9 cellular contexts compared by ENCODE assay signal in the genomic region with DNA sequence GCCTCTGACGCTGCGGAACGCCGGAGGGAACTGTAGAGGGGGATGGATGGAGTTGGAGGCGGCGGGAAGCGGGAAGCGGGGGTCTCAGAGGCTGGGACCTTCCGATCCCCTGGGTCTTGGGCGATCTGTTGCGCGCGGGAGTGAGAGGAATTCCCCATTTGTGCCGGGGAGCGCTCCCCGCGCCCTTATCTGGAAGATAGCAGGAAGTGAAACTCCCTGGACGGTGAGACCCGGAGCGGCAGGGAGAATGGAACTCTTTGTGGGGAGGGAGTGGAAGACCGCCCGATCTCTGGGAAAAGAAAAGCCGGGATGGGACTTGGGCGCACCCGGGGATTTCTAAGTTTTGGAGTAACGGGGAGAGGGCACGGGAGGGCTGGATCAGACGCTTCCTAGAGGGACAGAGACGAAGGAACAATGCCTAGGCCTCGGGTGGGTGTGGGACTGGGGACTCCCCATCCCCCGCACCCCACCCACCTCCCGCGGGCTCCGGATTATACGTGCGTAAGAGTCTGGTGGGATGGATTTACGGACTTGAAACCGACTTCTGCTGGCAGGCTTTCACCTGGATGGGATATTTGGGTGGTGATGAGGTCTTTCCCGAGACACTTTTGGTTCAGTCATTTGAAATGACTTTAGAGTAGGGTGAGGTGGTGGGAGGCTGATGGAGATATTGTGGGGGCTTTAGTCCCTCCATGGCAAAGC. TPM values are rescaled to one million over a fixed set of nuclear protein-coding genes. Genes with fewer than 3 reads are reported as not detected.
DNase-seq lines count a peak whose midpoint lies in the region; ATAC-seq and TF ChIP-seq lines count a peak whose summit lies in the region.
"Had no signal": no experiment of that assay in that cellular context is flagged by ENCODE, and none has a peak within 500 bp of the region (broad histone marks: within the 10 kb centered on the region; RNA-seq: fewer than 3 reads in every experiment).

No MANE protein-coding gene starts in this region.

- no peak for TF ChIP-seq EP300 in upper lobe of left lung (IDR thresholded peaks at IDR 0.05)

- 7 to 18% methylated on average over 32 to 39 of the region's 39 CpGs for WGBS in upper lobe of left lung, 2 donors

- H3K4me3 ChIP-seq in A673 (ENCODE audit: low read depth, low read length, poor library complexity, severe bottlenecking), result peak overlapping the region; percentile 19
- H3K4me3 ChIP-seq in upper lobe of left lung, result peak overlapping the region; percentile 56 to 78 (median 64)

- H3K27ac ChIP-seq in A673 (ENCODE audit: low read depth, low read length, poor library complexity, severe bottlenecking), result no peak overlapping the region
- H3K27ac ChIP-seq in upper lobe of left lung, result peak overlapping the region; percentile 88 to 98 (median 94)

- H3K27me3 ChIP-seq in A673 (replicated peaks; ENCODE audit: insufficient read depth, low read depth, low read length, poor library complexity) (peaks cover 64% of the 10 kb centered on the region), upper lobe of left lung (no peaks in the 10 kb centered on the region)

- peaks cover 34% of the 10 kb centered on the region for H3K4me1 Mint-ChIP-seq in activated T-cell treated with anti-CD3 and anti-CD28 coated beads, Interleukin-2, amount 50 U/mL, for 4 hours (ENCODE audit: low read depth)

- ATAC-seq in GM21381 (IDR thresholded peaks at IDR 0.05; ENCODE audit: unreplicated experiment) (peak; percentile 4), upper lobe of left lung (ENCODE audit: low FRiP score in 2 of 2) (no peak), GM21367 (IDR thresholded peaks at IDR 0.05; ENCODE audit: unreplicated experiment) (no peak), omental fat pad (ENCODE audit: low FRiP score) (no peak)
- ATAC-seq in activated T-cell treated with anti-CD3 and anti-CD28 coated beads, Interleukin-2, amount 50 U/mL, for 4 hours, result no peak

- CTCF ChIA-PET in A673 (lab: Charles Lee), result no interaction called here

- TF ChIP-seq CTCF in A673 (conservative IDR thresholded peaks at IDR 0.05; ENCODE audit: low read depth, low read length) (no peak), upper lobe of left lung (IDR thresholded peaks at IDR 0.05) (no peak), omental fat pad (IDR thresholded peaks at IDR 0.05) (no peak)

- peak overlapping the region; percentile 86 for H3K4me3 Mint-ChIP-seq in activated T-cell treated with anti-CD3 and anti-CD28 coated beads, Interleukin-2, amount 50 U/mL, for 4 hours

- BruUV-seq in A673 (replicated peaks; lab: Mats Ljungman, UMichigan), result no TSS peak

- H3K27me3 Mint-ChIP-seq in activated T-cell treated with anti-CD3 and anti-CD28 coated beads, Interleukin-2, amount 50 U/mL, for 4 hours (ENCODE audit: low read depth), result peaks cover 4% of the 10 kb centered on the region

- DNase-seq in A673 (ENCODE audit: low spot score), result no peak
- no peak for DNase-seq in activated T-cell treated with anti-CD3 and anti-CD28 coated beads, Interleukin-2, amount 50 U/mL, for 4 hours
- peak; percentile 57 for DNase-seq in left kidney (ENCODE audit: low read depth, low spot score)
- peak in 1 of 2 donors; percentile 45 for DNase-seq in upper lobe of left lung
- DNase-seq in NK-92 treated with Interleukin-12 subunit alpha and Interleukin-12 subunit beta, amount 100 ng/mL, for 24 hours (lab: John Stamatoyannopoulos, UW), result no peak
- no peak for DNase-seq in omental fat pad (ENCODE audit: low spot score)

- intact Hi-C loops in A673 (cut with micrococcal nuclease; ENCODE audit: unreplicated experiment), result loop anchor here (10.0 kb wide), 1 partner anchor 94 kb away; a partner anchor contains a TSS

- TF ChIP-seq POLR2A in upper lobe of left lung (IDR thresholded peaks at IDR 0.05), result no peak

- H3K4me1 ChIP-seq in A673 (ENCODE audit: insufficient read depth, low read length, poor library complexity, severe bottlenecking), result no peaks in the 10 kb centered on the region
- H3K4me1 ChIP-seq in upper lobe of left lung, result peaks cover 20 to 43% (median 26%) of the 10 kb centered on the region in 4 donors

- H3K9me3 Mint-ChIP-seq in activated T-cell treated with anti-CD3 and anti-CD28 coated beads, Interleukin-2, amount 50 U/mL, for 4 hours, result no peaks in the 10 kb centered on the region

- POLR2A ChIA-PET in A673 (lab: Charles Lee; ENCODE audit: low non-redundant PET), result no interaction called here

- H3K36me3 Mint-ChIP-seq in activated T-cell treated with anti-CD3 and anti-CD28 coated beads, Interleukin-2, amount 50 U/mL, for 4 hours (ENCODE audit: insufficient read depth), result peaks cover 9% of the 10 kb centered on the region

- H3K36me3 ChIP-seq in A673 (ENCODE audit: insufficient read depth, low read length, poor library complexity, severe bottlenecking), result no peaks in the 10 kb centered on the region
- H3K36me3 ChIP-seq in upper lobe of left lung, result peaks cover 0 to 14% (median 0%) of the 10 kb centered on the region in 4 donors

- H3K9me3 ChIP-seq in A673 (ENCODE audit: low read depth, low read length, poor library complexity, severe bottlenecking) (no peaks in the 10 kb centered on the region), upper lobe of left lung (no peaks in the 10 kb centered on the region)

RNA-seq across cellular contexts. Expression of a gene that starts 0.5 kb away (rescaled TPM):
- total RNA-seq in A673 (2021) (1.9 and 2.9 TPM in 2 replicates), upper lobe of left lung (100 to 1,000 TPM in 1 of 6 donors, 10 to 100 TPM in 5; 54.5 to 151 (median 76.5) TPM), omental fat pad (10 to 100 TPM; 10.4 to 30.9 (median 17.9) TPM)
- 10 to 100 TPM; 14.0 to 18.7 (median 17.1) TPM for total RNA-seq in activated T-cell treated with anti-CD3 and anti-CD28 coated beads, Interleukin-2, amount 50 U/mL, for 4 hours

RNA-seq across cellular contexts. Expression of a gene that starts 19.5 kb away (rescaled TPM):
- total RNA-seq in A673 (2021) (82.0 and 90.8 TPM in 2 replicates), upper lobe of left lung (100 to 1,000 TPM in 5 of 6 donors, 10 to 100 TPM in 1; 96.7 to 289 (median 175) TPM), omental fat pad (100 to 1,000 TPM in 2 of 4 donors, 10 to 100 TPM in 2; 67.0 to 106 (median 92.0) TPM)
- total RNA-seq in activated T-cell treated with anti-CD3 and anti-CD28 coated beads, Interleukin-2, amount 50 U/mL, for 4 hours, result 100 to 1,000 TPM; 130 to 145 (median 144) TPM

RNA-seq across cellular contexts. Expression of a gene that starts 20.8 kb away (rescaled TPM):
- total RNA-seq in A673 (2021) (not detected in 2 replicates), upper lobe of left lung (not detected), omental fat pad (not detected)
- not detected for total RNA-seq in activated T-cell treated with anti-CD3 and anti-CD28 coated beads, Interleukin-2, amount 50 U/mL, for 4 hours
- total RNA-seq: aorta had no signal

RNA-seq across cellular contexts. Expression of a gene that starts 33.0 kb away (rescaled TPM):
- total RNA-seq in A673 (2021), result 0.28 and 0.37 TPM in 2 replicates
- under 1 TPM; 0.58 to 0.81 (median 0.60) TPM for total RNA-seq in activated T-cell treated with anti-CD3 and anti-CD28 coated beads, Interleukin-2, amount 50 U/mL, for 4 hours
- 1 to 10 TPM in 1 of 6 donors, under 1 TPM in 3, not detected in 2; 0.46 to 8.4 (median 0.76) TPM for total RNA-seq in upper lobe of left lung
- 1 to 10 TPM in 1 of 4 donors, not detected in 3; 1.3 TPM for total RNA-seq in omental fat pad

RNA-seq across cellular contexts. Expression of a gene that starts 42.7 kb away (rescaled TPM):
- not detected in 2 replicates for total RNA-seq in A673 (2021)
- total RNA-seq in activated T-cell treated with anti-CD3 and anti-CD28 coated beads, Interleukin-2, amount 50 U/mL, for 4 hours, result under 1 TPM in 1 of 3 donors, not detected in 2; 0.29 TPM
- 1 to 10 TPM in 2 of 6 donors, under 1 TPM in 2, not detected in 2; 0.51 to 6.2 (median 2.2) TPM for total RNA-seq in upper lobe of left lung
- total RNA-seq in omental fat pad, result not detected
